ENCODE assay signal across 1 cellular context in the genomic region with DNA sequence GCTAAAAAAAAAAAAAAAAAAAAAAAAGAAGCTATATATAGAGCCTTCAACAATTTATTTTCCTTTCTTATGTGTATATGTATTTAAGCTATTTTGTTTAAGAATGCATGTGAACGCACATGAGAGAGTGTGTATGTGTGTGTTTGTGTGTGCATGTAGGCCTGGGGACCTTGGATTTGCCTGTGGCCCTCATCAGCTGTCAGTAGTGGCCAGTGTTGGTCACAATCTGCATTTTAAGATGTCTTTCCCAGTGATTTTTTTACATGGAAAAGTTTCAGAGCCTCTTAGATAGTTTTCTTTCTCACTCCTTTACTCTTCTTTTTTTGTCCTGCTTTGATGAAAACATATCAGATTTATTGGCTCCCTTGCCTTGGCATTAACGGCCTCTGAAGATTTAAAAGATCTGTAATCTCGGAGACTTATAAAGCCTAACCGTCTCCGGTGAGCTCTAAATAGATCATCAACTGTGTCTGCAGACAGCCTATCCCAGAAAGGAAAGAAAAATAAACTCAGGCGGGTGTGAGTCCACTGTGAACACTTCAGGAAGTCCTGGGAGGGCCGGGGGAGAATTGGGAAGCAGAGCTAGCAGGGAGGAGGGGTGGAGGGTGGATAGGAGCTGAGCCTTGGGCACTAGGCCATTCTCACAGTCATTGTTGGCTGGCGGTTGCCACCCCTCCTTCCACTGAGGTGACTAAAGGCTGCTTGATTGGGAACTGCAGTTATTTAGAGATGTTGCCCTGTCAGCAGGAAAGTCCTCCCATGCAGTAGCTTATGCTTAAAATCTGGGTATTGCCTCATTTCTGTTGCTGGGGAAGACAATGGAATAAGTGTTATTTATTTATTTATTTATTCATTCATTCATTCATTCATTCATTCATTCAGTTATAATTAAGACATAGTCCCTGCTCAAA.
A peak's percentile ranks its signal among the peaks of the same experiment; 100 is the strongest.
TF ChIP-seq lines count a peak whose summit lies in the region.

No MANE protein-coding gene starts in this region.

TF ChIP-seq in HepG2, 621 proteins besides CTCF, POLR2A, EP300 and RAD21 (continued from another document):
- TF ChIP-seq, protein P1, sequence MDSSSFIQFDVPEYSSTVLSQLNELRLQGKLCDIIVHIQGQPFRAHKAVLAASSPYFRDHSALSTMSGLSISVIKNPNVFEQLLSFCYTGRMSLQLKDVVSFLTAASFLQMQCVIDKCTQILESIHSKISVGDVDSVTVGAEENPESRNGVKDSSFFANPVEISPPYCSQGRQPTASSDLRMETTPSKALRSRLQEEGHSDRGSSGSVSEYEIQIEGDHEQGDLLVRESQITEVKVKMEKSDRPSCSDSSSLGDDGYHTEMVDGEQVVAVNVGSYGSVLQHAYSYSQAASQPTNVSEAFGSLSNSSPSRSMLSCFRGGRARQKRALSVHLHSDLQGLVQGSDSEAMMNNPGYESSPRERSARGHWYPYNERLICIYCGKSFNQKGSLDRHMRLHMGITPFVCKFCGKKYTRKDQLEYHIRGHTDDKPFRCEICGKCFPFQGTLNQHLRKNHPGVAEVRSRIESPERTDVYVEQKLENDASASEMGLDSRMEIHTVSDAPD (CRISPR knock-in tag; IDR thresholded peaks at IDR 0.05), result no peak
- TF ChIP-seq, protein P2, sequence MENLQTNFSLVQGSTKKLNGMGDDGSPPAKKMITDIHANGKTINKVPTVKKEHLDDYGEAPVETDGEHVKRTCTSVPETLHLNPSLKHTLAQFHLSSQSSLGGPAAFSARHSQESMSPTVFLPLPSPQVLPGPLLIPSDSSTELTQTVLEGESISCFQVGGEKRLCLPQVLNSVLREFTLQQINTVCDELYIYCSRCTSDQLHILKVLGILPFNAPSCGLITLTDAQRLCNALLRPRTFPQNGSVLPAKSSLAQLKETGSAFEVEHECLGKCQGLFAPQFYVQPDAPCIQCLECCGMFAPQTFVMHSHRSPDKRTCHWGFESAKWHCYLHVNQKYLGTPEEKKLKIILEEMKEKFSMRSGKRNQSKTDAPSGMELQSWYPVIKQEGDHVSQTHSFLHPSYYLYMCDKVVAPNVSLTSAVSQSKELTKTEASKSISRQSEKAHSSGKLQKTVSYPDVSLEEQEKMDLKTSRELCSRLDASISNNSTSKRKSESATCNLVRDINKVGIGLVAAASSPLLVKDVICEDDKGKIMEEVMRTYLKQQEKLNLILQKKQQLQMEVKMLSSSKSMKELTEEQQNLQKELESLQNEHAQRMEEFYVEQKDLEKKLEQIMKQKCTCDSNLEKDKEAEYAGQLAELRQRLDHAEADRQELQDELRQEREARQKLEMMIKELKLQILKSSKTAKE (CRISPR knock-in tag; IDR thresholded peaks at IDR 0.05; ENCODE audit: borderline replicate concordance), result no peak
- 0 out of 2 replicates have a peak, but pooled peaks have one; percentile 46 for TF ChIP-seq ZSCAN25 (CRISPR knock-in tag; IDR thresholded peaks at IDR 0.05)
- TF ChIP-seq, protein P3, sequence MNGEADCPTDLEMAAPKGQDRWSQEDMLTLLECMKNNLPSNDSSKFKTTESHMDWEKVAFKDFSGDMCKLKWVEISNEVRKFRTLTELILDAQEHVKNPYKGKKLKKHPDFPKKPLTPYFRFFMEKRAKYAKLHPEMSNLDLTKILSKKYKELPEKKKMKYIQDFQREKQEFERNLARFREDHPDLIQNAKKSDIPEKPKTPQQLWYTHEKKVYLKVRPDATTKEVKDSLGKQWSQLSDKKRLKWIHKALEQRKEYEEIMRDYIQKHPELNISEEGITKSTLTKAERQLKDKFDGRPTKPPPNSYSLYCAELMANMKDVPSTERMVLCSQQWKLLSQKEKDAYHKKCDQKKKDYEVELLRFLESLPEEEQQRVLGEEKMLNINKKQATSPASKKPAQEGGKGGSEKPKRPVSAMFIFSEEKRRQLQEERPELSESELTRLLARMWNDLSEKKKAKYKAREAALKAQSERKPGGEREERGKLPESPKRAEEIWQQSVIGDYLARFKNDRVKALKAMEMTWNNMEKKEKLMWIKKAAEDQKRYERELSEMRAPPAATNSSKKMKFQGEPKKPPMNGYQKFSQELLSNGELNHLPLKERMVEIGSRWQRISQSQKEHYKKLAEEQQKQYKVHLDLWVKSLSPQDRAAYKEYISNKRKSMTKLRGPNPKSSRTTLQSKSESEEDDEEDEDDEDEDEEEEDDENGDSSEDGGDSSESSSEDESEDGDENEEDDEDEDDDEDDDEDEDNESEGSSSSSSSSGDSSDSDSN (CRISPR knock-in tag; IDR thresholded peaks at IDR 0.05), result no peak
- peak; percentile 28 to 61; a peak in 3 of 4 replicates for TF ChIP-seq MAFK (conservative IDR thresholded peaks at IDR 0.05 in 1 of 2, IDR thresholded peaks at IDR 0.05 in 1 of 2; ENCODE audit: low read length in 2 of 2)
- no peak for TF ChIP-seq KLF12 (CRISPR knock-in tag; IDR thresholded peaks at IDR 0.05; ENCODE audit: borderline replicate concordance)
- TF ChIP-seq SP140L (CRISPR knock-in tag; IDR thresholded peaks at IDR 0.05; ENCODE audit: borderline replicate concordance), result no peak
- TF ChIP-seq NCOA2 (CRISPR knock-in tag; IDR thresholded peaks at IDR 0.05), result no peak
- no peak for TF ChIP-seq ZNF101 (CRISPR knock-in tag; IDR thresholded peaks at IDR 0.05; ENCODE audit: borderline replicate concordance, low read depth)
- no peak for TF ChIP-seq ZNF337 (CRISPR knock-in tag; IDR thresholded peaks at IDR 0.05; ENCODE audit: borderline replicate concordance, low read depth)
- no peak for TF ChIP-seq KAT7 (CRISPR knock-in tag; IDR thresholded peaks at IDR 0.05; ENCODE audit: borderline replicate concordance)
- no peak for TF ChIP-seq RBM22 (optimal IDR thresholded peaks at IDR 0.05; ENCODE audit: low read length)
- no peak for TF ChIP-seq PHF5A (CRISPR knock-in tag; IDR thresholded peaks at IDR 0.05; ENCODE audit: low read depth, unreplicated experiment)
- TF ChIP-seq, protein P4, sequence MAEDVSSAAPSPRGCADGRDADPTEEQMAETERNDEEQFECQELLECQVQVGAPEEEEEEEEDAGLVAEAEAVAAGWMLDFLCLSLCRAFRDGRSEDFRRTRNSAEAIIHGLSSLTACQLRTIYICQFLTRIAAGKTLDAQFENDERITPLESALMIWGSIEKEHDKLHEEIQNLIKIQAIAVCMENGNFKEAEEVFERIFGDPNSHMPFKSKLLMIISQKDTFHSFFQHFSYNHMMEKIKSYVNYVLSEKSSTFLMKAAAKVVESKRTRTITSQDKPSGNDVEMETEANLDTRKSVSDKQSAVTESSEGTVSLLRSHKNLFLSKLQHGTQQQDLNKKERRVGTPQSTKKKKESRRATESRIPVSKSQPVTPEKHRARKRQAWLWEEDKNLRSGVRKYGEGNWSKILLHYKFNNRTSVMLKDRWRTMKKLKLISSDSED (CRISPR knock-in tag; IDR thresholded peaks at IDR 0.05), result no peak
- no peak for TF ChIP-seq CHD4 (IDR thresholded peaks at IDR 0.05; ENCODE audit: borderline replicate concordance, low read length)
- no peak for TF ChIP-seq SMAD1 (CRISPR knock-in tag; IDR thresholded peaks at IDR 0.05; ENCODE audit: borderline replicate concordance, low read depth)
- no peak for TF ChIP-seq ZNF333 (CRISPR knock-in tag; IDR thresholded peaks at IDR 0.05; ENCODE audit: borderline replicate concordance)
- no peak for TF ChIP-seq NONO (IDR thresholded peaks at IDR 0.05)
- TF ChIP-seq NONO (CRISPR knock-in tag; conservative IDR thresholded peaks at IDR 0.05), result no peak
